In genomic region chr1:226737819-226738420, GRCh38 we compare ENCODE assay signal across 1 cellular context.
TF ChIP-seq lines count a peak whose summit lies in the region.

No MANE protein-coding gene starts in this region.

TF ChIP-seq in H1, 55 proteins besides CTCF, POLR2A, EP300 and RAD21:
- TF ChIP-seq, protein P1, sequence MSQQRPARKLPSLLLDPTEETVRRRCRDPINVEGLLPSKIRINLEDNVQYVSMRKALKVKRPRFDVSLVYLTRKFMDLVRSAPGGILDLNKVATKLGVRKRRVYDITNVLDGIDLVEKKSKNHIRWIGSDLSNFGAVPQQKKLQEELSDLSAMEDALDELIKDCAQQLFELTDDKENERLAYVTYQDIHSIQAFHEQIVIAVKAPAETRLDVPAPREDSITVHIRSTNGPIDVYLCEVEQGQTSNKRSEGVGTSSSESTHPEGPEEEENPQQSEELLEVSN (IDR thresholded peaks at IDR 0.05), result peak; percentile 71
- TF ChIP-seq USF2 (IDR thresholded peaks at IDR 0.05; ENCODE audit: low read length), result no peak
- no peak for TF ChIP-seq EZH2 (IDR thresholded peaks at IDR 0.05; ENCODE audit: low read depth, low read length, severe bottlenecking)
- TF ChIP-seq EGR1 (IDR thresholded peaks at IDR 0.05; ENCODE audit: borderline replicate concordance, low read depth, low read length), result no peak
- no peak for TF ChIP-seq POLR2AphosphoS5 (IDR thresholded peaks at IDR 0.05; ENCODE audit: low read depth, low read length)
- TF ChIP-seq, protein P2, sequence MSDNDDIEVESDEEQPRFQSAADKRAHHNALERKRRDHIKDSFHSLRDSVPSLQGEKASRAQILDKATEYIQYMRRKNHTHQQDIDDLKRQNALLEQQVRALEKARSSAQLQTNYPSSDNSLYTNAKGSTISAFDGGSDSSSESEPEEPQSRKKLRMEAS (IDR thresholded peaks at IDR 0.05), result peak; percentile 48
- TF ChIP-seq SUZ12 (IDR thresholded peaks at IDR 0.05; ENCODE audit: low read length), result peak; percentile 44
- 0 out of 4 replicates have a peak, but pooled peaks of 1 of the 2 experiments have one; percentile 30 for TF ChIP-seq SIN3A (conservative IDR thresholded peaks at IDR 0.05 in 1 of 2, IDR thresholded peaks at IDR 0.05 in 1 of 2; ENCODE audit: low read depth in 1 of 2, low read length in 2 of 2)
- TF ChIP-seq SP2 (IDR thresholded peaks at IDR 0.05; ENCODE audit: low read length), result no peak
- 0 out of 2 replicates have a peak, but pooled peaks have one; percentile 10 for TF ChIP-seq TAF1 (IDR thresholded peaks at IDR 0.05; ENCODE audit: low read depth, low read length)
